ENCODE assay signal across 25 cellular contexts in genomic region chr13:71618154-71618553, GRCh38.
DNase-seq lines count a peak whose midpoint lies in the region; ATAC-seq and TF ChIP-seq lines count a peak whose summit lies in the region.
"Had no signal": no experiment of that assay in that cellular context is flagged by ENCODE, and none has a peak within 500 bp of the region (broad histone marks: within the 10 kb centered on the region; RNA-seq: fewer than 3 reads in every experiment).

No MANE protein-coding gene starts in this region.

- H3K36me3 Mint-ChIP-seq in mesothelial cell of epicardium: peaks cover 9% of the 10 kb centered on the region
- H3K36me3 Mint-ChIP-seq: activated naive CD4-positive, alpha-beta T cell treated with anti-CD3 and anti-CD28 coated beads, Interleukin-2, amount 10 ng/mL, durations not matched to agents 7 days and 5 days; stimulated activated naive B cell treated with anti-CD40 and anti-IgM and Interleukin-4, amounts not matched to agents 10 μg/mL and 1 μg/mL and 100 μg/mL, for 72 hours had no signal

- peak overlapping the region; percentile 43 for H3K27ac Mint-ChIP-seq in mesothelial cell of epicardium
- H3K27ac Mint-ChIP-seq: activated B cell treated with CpG ODN at 0.5 μM for 24 hours; activated naive CD4-positive, alpha-beta T cell treated with anti-CD3 and anti-CD28 coated beads, Interleukin-2, amount 10 ng/mL, durations not matched to agents 7 days and 5 days; activated T-helper 1 cell treated with anti-CD3 and anti-CD28 coated beads, Interleukin-12 subunit alpha, Interleukin-12 subunit beta, Interleukin-2, Interleukin-4 antibody, amounts not matched to agents 30 ng/mL and 10 ng/mL and 1 ng/mL, durations not matched to agents 14 hours and 24 hours and 36 hours; dendritic cell treated with granulocyte-macrophage colony-stimulating factor and Interleukin-4, amounts not matched to agents 40 ng/mL and 50 ng/mL, for 4 days; naive thymus-derived CD4-positive, alpha-beta T cell; stimulated activated naive B cell treated with anti-CD40 and anti-IgM and Interleukin-4, amounts not matched to agents 10 μg/mL and 1 μg/mL and 100 μg/mL, for 72 hours had no signal

- TF ChIP-seq CTCF in choroid plexus epithelial cell (conservative IDR thresholded peaks at IDR 0.05; ENCODE audit: low read depth, low read length) (no peak), mesothelial cell of epicardium (IDR thresholded peaks at IDR 0.05; ENCODE audit: unreplicated experiment) (no peak)

- no peak overlapping the region for H3K4me3 Mint-ChIP-seq in mesothelial cell of epicardium
- H3K4me3 Mint-ChIP-seq: activated B cell treated with CpG ODN at 0.5 μM for 24 hours; activated naive CD4-positive, alpha-beta T cell treated with anti-CD3 and anti-CD28 coated beads, Interleukin-2, amount 10 ng/mL, durations not matched to agents 7 days and 5 days; activated T-helper 1 cell treated with anti-CD3 and anti-CD28 coated beads, Interleukin-12 subunit alpha, Interleukin-12 subunit beta, Interleukin-2, Interleukin-4 antibody, amounts not matched to agents 30 ng/mL and 10 ng/mL and 1 ng/mL, durations not matched to agents 14 hours and 24 hours and 36 hours; dendritic cell treated with granulocyte-macrophage colony-stimulating factor and Interleukin-4, amounts not matched to agents 40 ng/mL and 50 ng/mL, for 4 days; naive thymus-derived CD4-positive, alpha-beta T cell; stimulated activated naive B cell treated with anti-CD40 and anti-IgM and Interleukin-4, amounts not matched to agents 10 μg/mL and 1 μg/mL and 100 μg/mL, for 72 hours had no signal

- DNase-seq in NCI-H1092 treated with DMSO at 0.1 percent for 48 hours (lab: John Stamatoyannopoulos, UW) (peak; percentile 41), NCI-H1092 (lab: John Stamatoyannopoulos, UW) (no peak), OCI-M1 (lab: John Stamatoyannopoulos, UW) (peak; percentile 60), choroid plexus epithelial cell (ENCODE audit: low read depth) (peak; percentile 63), mesothelial cell of epicardium (ENCODE audit: low spot score in 2 of 2, unreplicated experiment in 2 of 2) (no peak), NCI-H2196 (lab: John Stamatoyannopoulos, UW; ENCODE audit: unreplicated experiment) (no peak), AG08395 (ENCODE audit: low spot score) (no peak)
- DNase-seq: activated B cell treated with CpG ODN at 0.5 μM for 24 hours; activated CD4-positive, alpha-beta T cell treated with anti-CD3 and anti-CD28 coated beads, Interleukin-2, amount 50 U/mL, for 4 hours; activated naive CD4-positive, alpha-beta T cell treated with anti-CD3 and anti-CD28 coated beads, Interleukin-2, amount 10 ng/mL, durations not matched to agents 7 days and 5 days; amygdala; BE2C; caudate nucleus; H7; heart right ventricle; naive thymus-derived CD4-positive, alpha-beta T cell; NCI-H1417; NCI-H2107; stimulated activated CD4-positive, alpha-beta T cell treated with anti-CD3 and anti-CD28 coated beads, Interleukin-4, amount 100 ng/mL, for 24 hours; stimulated activated naive B cell treated with anti-CD40 and anti-IgM and Interleukin-4, amounts not matched to agents 10 μg/mL and 1 μg/mL and 100 μg/mL, for 72 hours; testis had no signal

- H3K9me3 Mint-ChIP-seq in mesothelial cell of epicardium: no peaks in the 10 kb centered on the region
- H3K9me3 Mint-ChIP-seq: activated B cell treated with CpG ODN at 0.5 μM for 24 hours; activated naive CD4-positive, alpha-beta T cell treated with anti-CD3 and anti-CD28 coated beads, Interleukin-2, amount 10 ng/mL, durations not matched to agents 7 days and 5 days; activated T-helper 1 cell treated with anti-CD3 and anti-CD28 coated beads, Interleukin-12 subunit alpha, Interleukin-12 subunit beta, Interleukin-2, Interleukin-4 antibody, amounts not matched to agents 30 ng/mL and 10 ng/mL and 1 ng/mL, durations not matched to agents 14 hours and 24 hours and 36 hours; dendritic cell treated with granulocyte-macrophage colony-stimulating factor and Interleukin-4, amounts not matched to agents 40 ng/mL and 50 ng/mL, for 4 days; stimulated activated naive B cell treated with anti-CD40 and anti-IgM and Interleukin-4, amounts not matched to agents 10 μg/mL and 1 μg/mL and 100 μg/mL, for 72 hours had no signal

- no peak for ATAC-seq in HG02870 (IDR thresholded peaks at IDR 0.05; ENCODE audit: unreplicated experiment)
- ATAC-seq: heart right ventricle; left lobe of liver; naive thymus-derived CD4-positive, alpha-beta T cell; stimulated activated naive B cell treated with anti-CD40 and anti-IgM and Interleukin-4, amounts not matched to agents 10 μg/mL and 1 μg/mL and 100 μg/mL, for 72 hours had no signal

- H3K4me1 Mint-ChIP-seq in mesothelial cell of epicardium: peaks cover 51% of the 10 kb centered on the region
- H3K4me1 Mint-ChIP-seq: activated naive CD4-positive, alpha-beta T cell treated with anti-CD3 and anti-CD28 coated beads, Interleukin-2, amount 10 ng/mL, durations not matched to agents 7 days and 5 days; naive thymus-derived CD4-positive, alpha-beta T cell had no signal

- no peak overlapping the region for H3K4me3 ChIP-seq in choroid plexus epithelial cell (ENCODE audit: low read depth, low read length)
- H3K4me3 ChIP-seq: heart right ventricle, testis had no signal

- no peaks in the 10 kb centered on the region for H3K27me3 Mint-ChIP-seq in mesothelial cell of epicardium (ENCODE audit: low read depth)
- H3K27me3 Mint-ChIP-seq: activated B cell treated with CpG ODN at 0.5 μM for 24 hours; activated naive CD4-positive, alpha-beta T cell treated with anti-CD3 and anti-CD28 coated beads, Interleukin-2, amount 10 ng/mL, durations not matched to agents 7 days and 5 days; dendritic cell treated with granulocyte-macrophage colony-stimulating factor and Interleukin-4, amounts not matched to agents 40 ng/mL and 50 ng/mL, for 4 days; naive thymus-derived CD4-positive, alpha-beta T cell; stimulated activated naive B cell treated with anti-CD40 and anti-IgM and Interleukin-4, amounts not matched to agents 10 μg/mL and 1 μg/mL and 100 μg/mL, for 72 hours had no signal

Comparison
In these comparisons a context has a peak if more than half of its experiments do, and no peak if none do; other contexts are left out.
1. DNase-seq: peak in NCI-H1092 treated with DMSO at 0.1 percent for 48 hours (single experiment), OCI-M1 (single experiment) and choroid plexus epithelial cell (single experiment); none in NCI-H1092 (single experiment), mesothelial cell of epicardium (0 of 2), NCI-H2196 (single experiment) and AG08395 (single experiment).